ENCODE assay signal across 10 cellular contexts in the genomic region with DNA sequence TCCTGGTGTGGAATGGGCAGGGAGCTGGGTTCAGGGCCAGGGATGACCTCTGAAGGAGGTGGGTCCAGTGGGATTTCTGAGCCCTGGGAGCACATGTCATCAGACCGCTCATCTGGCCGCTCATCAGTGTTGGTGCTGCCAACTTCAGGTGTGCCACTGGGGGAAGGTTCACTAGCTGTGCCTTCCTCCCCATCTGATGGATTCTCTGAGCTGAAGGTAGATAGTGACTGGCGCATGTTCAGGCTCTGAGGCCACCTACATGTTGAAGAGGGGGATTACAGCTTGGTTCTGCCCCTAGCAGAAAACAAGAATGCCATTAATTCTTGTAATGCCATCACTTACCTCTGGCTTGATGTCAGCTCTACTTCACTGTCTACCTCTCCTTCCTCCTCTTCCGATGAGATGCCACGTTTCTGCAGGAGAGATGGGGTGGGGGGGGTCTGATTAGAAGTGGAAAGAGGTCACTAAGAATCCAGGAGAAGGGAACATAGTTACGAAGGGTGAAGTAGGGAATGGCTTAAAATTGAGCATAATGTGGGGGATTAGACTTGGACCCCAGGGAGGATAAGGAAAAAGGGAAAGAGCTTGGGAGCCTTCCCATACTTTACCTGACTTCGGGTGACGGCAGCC. TPM values are rescaled to one million over a fixed set of nuclear protein-coding genes. Genes with fewer than 3 reads are reported as not detected.
A peak's percentile ranks its signal among the peaks of the same experiment; 100 is the strongest.
DNase-seq lines count a peak whose midpoint lies in the region; TF ChIP-seq lines count a peak whose summit lies in the region.
"Had no signal": no experiment of that assay in that cellular context is flagged by ENCODE, and none has a peak within 500 bp of the region (broad histone marks: within the 10 kb centered on the region; RNA-seq: fewer than 3 reads in every experiment).

No MANE protein-coding gene starts in this region.

- H3K9ac ChIP-seq in Loucy (ENCODE audit: low read depth, low read length, poor library complexity, severe bottlenecking), result no peak overlapping the region

- DNase-seq in ELR (ENCODE audit: low read depth) (peak; percentile 65), neural crest cell (ENCODE audit: low read depth, low spot score) (no peak), NCI-H345 (lab: John Stamatoyannopoulos, UW) (no peak), 8988T (no peak)
- no peak for DNase-seq in activated CD4-positive, alpha-beta T cell treated with anti-CD3 and anti-CD28 coated beads for 48 hours
- no peak for DNase-seq in stimulated activated CD4-positive, alpha-beta T cell treated with anti-CD3 and anti-CD28 coated beads, Interleukin-4, amount 100 ng/mL, for 24 hours
- DNase-seq: stimulated activated CD4-positive, alpha-beta T cell treated with anti-CD3 and anti-CD28 coated beads, Interleukin-12 subunit alpha, Interleukin-12 subunit beta, amount 100 ng/mL, for 4 hours had no signal

- H3K27ac Mint-ChIP-seq in brain (peak overlapping the region; percentile 8 to 67 (median 24)), neural crest cell (ENCODE audit: unreplicated experiment) (peak overlapping the region; percentile 52)

- no peak overlapping the region for H3K4me2 ChIP-seq in Loucy (ENCODE audit: low read depth, low read length, poor library complexity, severe bottlenecking)

- no peaks in the 10 kb centered on the region for H3K27me3 Mint-ChIP-seq in brain
- H3K27me3 Mint-ChIP-seq in neural crest cell (ENCODE audit: low read depth), result peaks cover 12% of the 10 kb centered on the region

- H3K9me3 Mint-ChIP-seq in brain (peaks cover 0 to 4% (median 0%) of the 10 kb centered on the region in 5 experiments), neural crest cell (no peaks in the 10 kb centered on the region)

- H4K20me1 ChIP-seq in Loucy (ENCODE audit: insufficient read depth, low read length, poor library complexity, severe bottlenecking), result peaks cover 61% of the 10 kb centered on the region

- no peaks in the 10 kb centered on the region for H3K4me1 ChIP-seq in Loucy (ENCODE audit: insufficient read depth, low read length, poor library complexity, severe bottlenecking)

- peaks cover 93% of the 10 kb centered on the region for H3K36me3 ChIP-seq in Loucy (ENCODE audit: insufficient read depth, low read length)

- H3K4me3 Mint-ChIP-seq in brain, result no peak overlapping the region
- peak overlapping the region; percentile 79 for H3K4me3 Mint-ChIP-seq in neural crest cell

- peaks cover 4% of the 10 kb centered on the region; the same call in 1 of the 2 replicates for H3F3A ChIP-seq in Loucy (ENCODE audit: low read depth)

- H3K9me3 ChIP-seq in Loucy (ENCODE audit: insufficient read depth, low read depth, low read length), result no peaks in the 10 kb centered on the region
- H3K9me3 ChIP-seq: SJSA1 had no signal

- no peaks in the 10 kb centered on the region for H3K27me3 ChIP-seq in Loucy (ENCODE audit: insufficient read depth, low read length, poor library complexity, severe bottlenecking)
- H3K27me3 ChIP-seq: SJSA1 had no signal

- no peak overlapping the region for H2AFZ ChIP-seq in Loucy (ENCODE audit: low read length)

- peaks cover 20% of the 10 kb centered on the region for H3K79me2 ChIP-seq in Loucy (ENCODE audit: insufficient read depth, low read length)

- no peaks in the 10 kb centered on the region for H3K9me2 ChIP-seq in Loucy (replicated peaks; ENCODE audit: low read depth, low read length)

- H3K4me1 Mint-ChIP-seq in brain (peaks cover 20% of the 10 kb centered on the region), neural crest cell (peaks cover 23% of the 10 kb centered on the region)

- H3K36me3 Mint-ChIP-seq in brain (peaks cover 53% of the 10 kb centered on the region), neural crest cell (ENCODE audit: low read depth) (peaks cover 26% of the 10 kb centered on the region)

- TF ChIP-seq CTCF in Loucy (conservative IDR thresholded peaks at IDR 0.05; ENCODE audit: low read length) (peak; percentile 43), brain (conservative IDR thresholded peaks at IDR 0.05) (peak in 1 of 2 experiments; percentile 29), neural crest cell (conservative IDR thresholded peaks at IDR 0.05) (peak; percentile 47)

- no peak overlapping the region for H3K4me3 ChIP-seq in Loucy (ENCODE audit: low read length, poor library complexity, severe bottlenecking)
- H3K4me3 ChIP-seq: SJSA1 had no signal

RNA-seq across cellular contexts. Expression of a gene that starts 17.2 kb away (rescaled TPM):
- 16.8 TPM for polyA plus RNA-seq in brain (ENCODE audit: insufficient read depth, low read depth, low replicate concordance)
- 32.9 and 33.0 TPM in 2 replicates for total RNA-seq in neural crest cell

RNA-seq across cellular contexts. Expression of a gene that starts 19.0 kb away (rescaled TPM):
- 19.4 TPM for polyA plus RNA-seq in brain (ENCODE audit: insufficient read depth, low read depth, low replicate concordance)
- total RNA-seq in neural crest cell, result 66.6 and 73.1 TPM in 2 replicates

RNA-seq across cellular contexts. Expression of a gene that starts 25.2 kb away (rescaled TPM):
- not detected for polyA plus RNA-seq in brain (ENCODE audit: insufficient read depth, low read depth, low replicate concordance)
- 0.73 TPM in 1 of 2 replicates, not detected in the other for total RNA-seq in neural crest cell
- total RNA-seq: SJSA1 had no signal

RNA-seq across cellular contexts. Expression of a gene that starts 30.2 kb away (rescaled TPM):
- 1,093 TPM for polyA plus RNA-seq in brain (ENCODE audit: insufficient read depth, low read depth, low replicate concordance)
- total RNA-seq in neural crest cell, result 1,351 and 1,375 TPM in 2 replicates

RNA-seq across cellular contexts. Expression of a gene that starts 40.5 kb away (rescaled TPM):
- polyA plus RNA-seq in brain (ENCODE audit: insufficient read depth, low read depth, low replicate concordance), result 109 TPM
- total RNA-seq in neural crest cell, result 82.8 and 89.1 TPM in 2 replicates
